Comparison of ENCODE assay signal across 32 cellular contexts in genomic region chr15:97013491-97013890, GRCh38.
"Had no signal": no experiment of that assay in that cellular context is flagged by ENCODE, and none has a peak within 500 bp of the region (broad histone marks: within the 10 kb centered on the region; RNA-seq: fewer than 3 reads in every experiment).

No MANE protein-coding gene starts in this region.

- H3K4me1 ChIP-seq: adrenal gland, ascending aorta, body of pancreas, breast epithelium had no signal

- H3K36me3 ChIP-seq: adrenal gland, ascending aorta, brain microvascular endothelial cell, breast epithelium, cardiac muscle cell had no signal

- ATAC-seq: activated naive CD4-positive, alpha-beta T cell treated with anti-CD3 and anti-CD28 coated beads, Interleukin-2, amount 50 U/mL, for 72 hours; activated naive CD8-positive, alpha-beta T cell treated with anti-CD3 and anti-CD28 coated beads, Interleukin-2, amount 50 U/mL, for 24 hours; activated T-cell treated with anti-CD3 and anti-CD28 coated beads, Interleukin-2, amount 50 U/mL, for 4 hours; activated T-cell treated with anti-CD3 and anti-CD28 coated beads, Interleukin-2, amount 50 U/mL, for 72 hours; activated T-helper 17 cell treated with anti-CD3 and anti-CD28 coated beads, Interleukin-2, amount 50 U/mL, for 72 hours; body of pancreas had no signal

- H3K27me3 ChIP-seq: adrenal gland, ascending aorta, body of pancreas, brain microvascular endothelial cell, breast epithelium, cardiac muscle cell had no signal

- H3K4me3 ChIP-seq: adrenal gland, ascending aorta, body of pancreas, breast epithelium, cardiac muscle cell had no signal

- H3K9me3 ChIP-seq: adrenal gland, ascending aorta, body of pancreas had no signal

- DNase-seq: activated effector memory CD4-positive, alpha-beta T cell treated with anti-CD3 and anti-CD28 coated beads, Interleukin-2, amount 50 U/mL, for 16 hours; activated effector memory CD4-positive, alpha-beta T cell treated with Interleukin-2 at 50 U/mL for 16 hours; activated gamma-delta T cell; activated gamma-delta T cell treated with Interleukin-2 at 50 U/mL for 16 hours; activated naive CD4-positive, alpha-beta T cell; activated naive CD4-positive, alpha-beta T cell treated with anti-CD3 and anti-CD28 coated beads for 36 hours; activated naive CD4-positive, alpha-beta T cell treated with anti-CD3 and anti-CD28 coated beads, Interleukin-2, amount 10 ng/mL, durations not matched to agents 7 days and 5 days; activated naive CD4-positive, alpha-beta T cell treated with anti-CD3 and anti-CD28 coated beads, Interleukin-2, amount 50 U/mL, for 16 hours; activated naive CD4-positive, alpha-beta T cell treated with Interleukin-2 at 50 U/mL for 16 hours; activated naive CD8-positive, alpha-beta T cell treated with anti-CD3 and anti-CD28 coated beads for 36 hours; activated naive CD8-positive, alpha-beta T cell treated with anti-CD3 and anti-CD28 coated beads, Interleukin-2, amount 10 ng/mL, durations not matched to agents 7 days and 5 days; activated naive CD8-positive, alpha-beta T cell treated with anti-CD3 and anti-CD28 coated beads, Interleukin-2, amount 50 U/mL, for 24 hours; activated T-cell treated with anti-CD3 and anti-CD28 coated beads, Interleukin-2, amount 50 U/mL, for 1 hour; activated T-cell treated with anti-CD3 and anti-CD28 coated beads, Interleukin-2, amount 50 U/mL, for 24 hours; activated T-cell treated with anti-CD3 and anti-CD28 coated beads, Interleukin-2, amount 50 U/mL, for 4 hours; activated T-cell treated with anti-CD3 and anti-CD28 coated beads, Interleukin-2, amount 50 U/mL, for 48 hours; activated T-cell treated with anti-CD3 and anti-CD28 coated beads, Interleukin-2, amount 50 U/mL, for 72 hours; adrenal gland; amniotic stem cell; amygdala; anterior cingulate cortex; aorta; body of pancreas; brain microvascular endothelial cell; caudate nucleus; central memory CD4-positive, alpha-beta T cell; cerebellar nuclear complex had no signal

- H3K27ac ChIP-seq: adrenal gland, ascending aorta, body of pancreas, brain microvascular endothelial cell, breast epithelium, cardiac muscle cell had no signal
